18 cellular contexts compared by ENCODE assay signal in genomic region chr12:53486730-53487487, GRCh38. TPM values are rescaled to one million over a fixed set of nuclear protein-coding genes. Genes with fewer than 3 reads are reported as not detected.
DNase-seq lines count a peak whose midpoint lies in the region; ATAC-seq and TF ChIP-seq lines count a peak whose summit lies in the region.
"Had no signal": no experiment of that assay in that cellular context is flagged by ENCODE, and none has a peak within 500 bp of the region (broad histone marks: within the 10 kb centered on the region; RNA-seq: fewer than 3 reads in every experiment).

No MANE protein-coding gene starts in this region.

- no peaks in the 10 kb centered on the region for H3K4me1 Mint-ChIP-seq in activated naive CD4-positive, alpha-beta T cell treated with anti-CD3 and anti-CD28 coated beads, Interleukin-2, amount 10 ng/mL, durations not matched to agents 7 days and 5 days
- H3K4me1 Mint-ChIP-seq in activated naive CD8-positive, alpha-beta T cell (ENCODE audit: low read depth) = peaks cover 7% of the 10 kb centered on the region
- peaks cover 4% of the 10 kb centered on the region for H3K4me1 Mint-ChIP-seq in osteocyte (ENCODE audit: unreplicated experiment)

- no peak for TF ChIP-seq CTCF in osteocyte (IDR thresholded peaks at IDR 0.05)

- no peak overlapping the region for H2AFZ ChIP-seq in mesenchymal stem cell (ENCODE audit: low read depth, low read length)

- no peak overlapping the region for H2BK15ac ChIP-seq in mesenchymal stem cell (ENCODE audit: low read depth, poor library complexity, severe bottlenecking)

- H3K79me1 ChIP-seq in mesenchymal stem cell (replicated peaks; ENCODE audit: low read length, poor library complexity, severe bottlenecking) = peaks cover 17% of the 10 kb centered on the region

- peak overlapping the region; percentile 47 for H4K8ac ChIP-seq in mesenchymal stem cell (ENCODE audit: low read length)

- H2AK5ac ChIP-seq in mesenchymal stem cell (ENCODE audit: low read length, severe bottlenecking) = peak overlapping the region; percentile 74

- peak overlapping the region; percentile 68 to 83 for H3K27ac Mint-ChIP-seq in activated naive CD4-positive, alpha-beta T cell treated with anti-CD3 and anti-CD28 coated beads, Interleukin-2, amount 50 U/mL, for 72 hours
- no peak overlapping the region for H3K27ac Mint-ChIP-seq in activated naive CD4-positive, alpha-beta T cell treated with anti-CD3 and anti-CD28 coated beads, Interleukin-2, amount 10 ng/mL, durations not matched to agents 7 days and 5 days
- H3K27ac Mint-ChIP-seq in activated naive CD8-positive, alpha-beta T cell = peak overlapping the region; percentile 68
- no peak overlapping the region for H3K27ac Mint-ChIP-seq in osteocyte (ENCODE audit: unreplicated experiment)

- WGBS in mesenchymal stem cell = 92% methylated on average over 17 of the region's 17 CpGs

- CTCF ChIA-PET in activated naive CD4-positive, alpha-beta T cell treated with anti-CD3 and anti-CD28 coated beads, Interleukin-2, amount 10 ng/mL, durations not matched to agents 7 days and 5 days (lab: Charles Lee) = interaction anchor here (0.9 kb wide), 1 partner anchor 11 kb away, joined by 5 read pairs; no protein-coding TSS in a partner anchor

- H4K91ac ChIP-seq in mesenchymal stem cell (ENCODE audit: low read length) = peak overlapping the region; percentile 7

- peaks cover 56 to 70% of the 10 kb centered on the region in 2 experiments for H3K36me3 ChIP-seq in mesenchymal stem cell (ENCODE audit: control insufficient read depth in 1 of 2, insufficient read depth in 2 of 2, low read depth in 1 of 2, low read length in 2 of 2)

- no peak overlapping the region for H3K18ac ChIP-seq in mesenchymal stem cell (ENCODE audit: low read depth in 1 of 2, low read length in 2 of 2)

- no peak overlapping the region for H3K27ac ChIP-seq in mesenchymal stem cell (ENCODE audit: low read length, poor library complexity, severe bottlenecking)
- H3K27ac ChIP-seq: coronary artery had no signal

- no peaks in the 10 kb centered on the region for H3K27me3 Mint-ChIP-seq in activated naive CD4-positive, alpha-beta T cell treated with anti-CD3 and anti-CD28 coated beads, Interleukin-2, amount 10 ng/mL, durations not matched to agents 7 days and 5 days
- no peaks in the 10 kb centered on the region for H3K27me3 Mint-ChIP-seq in activated naive CD8-positive, alpha-beta T cell
- H3K27me3 Mint-ChIP-seq in osteocyte (ENCODE audit: unreplicated experiment) = no peaks in the 10 kb centered on the region

- H3K4me2 ChIP-seq in mesenchymal stem cell (ENCODE audit: low read length, poor library complexity, severe bottlenecking) = no peak overlapping the region

- no peak overlapping the region for H3K4ac ChIP-seq in mesenchymal stem cell (ENCODE audit: low read depth in 1 of 2, low read length in 2 of 2)

- no peak overlapping the region for H3K23ac ChIP-seq in mesenchymal stem cell (ENCODE audit: low read length in 2 of 2)

- H3K4me1 ChIP-seq in mesenchymal stem cell (ENCODE audit: control insufficient read depth, insufficient read depth, low read depth, low read length) = peaks cover 22% of the 10 kb centered on the region

- no peak overlapping the region for H3K9ac ChIP-seq in mesenchymal stem cell (ENCODE audit: low read length)

- DNase-seq in activated naive CD4-positive, alpha-beta T cell treated with anti-CD3 and anti-CD28 coated beads, Interleukin-2, amount 50 U/mL, for 72 hours (ENCODE audit: low spot score in 2 of 2) = no peak
- no peak for DNase-seq in activated naive CD4-positive, alpha-beta T cell treated with anti-CD3 and anti-CD28 coated beads, Interleukin-2, amount 10 ng/mL, durations not matched to agents 7 days and 5 days
- DNase-seq in mesenchymal stem cell = no peak
- no peak for DNase-seq in NCI-H128 (lab: John Stamatoyannopoulos, UW; ENCODE audit: unreplicated experiment)
- DNase-seq in RPMI8226 = no peak
- no peak for DNase-seq in osteocyte (ENCODE audit: extremely low spot score, unreplicated experiment)
- DNase-seq: activated CD4-positive, CD25-positive, alpha-beta regulatory T cell treated with anti-CD3 and anti-CD28 coated beads, Interleukin-2, amount 50 U/mL, for 72 hours; aorta; NCI-H1092; NCI-H2171; stimulated activated CD4-positive, alpha-beta T cell treated with anti-CD3 and anti-CD28 coated beads, Interleukin-1b, Interleukin-23, amount 100 ng/mL, for 48 hours had no signal

- no peaks in the 10 kb centered on the region for H3K9me3 Mint-ChIP-seq in activated naive CD4-positive, alpha-beta T cell treated with anti-CD3 and anti-CD28 coated beads, Interleukin-2, amount 50 U/mL, for 72 hours
- H3K9me3 Mint-ChIP-seq in activated naive CD4-positive, alpha-beta T cell treated with anti-CD3 and anti-CD28 coated beads, Interleukin-2, amount 10 ng/mL, durations not matched to agents 7 days and 5 days = no peaks in the 10 kb centered on the region
- no peaks in the 10 kb centered on the region for H3K9me3 Mint-ChIP-seq in activated naive CD8-positive, alpha-beta T cell (ENCODE audit: low read depth)
- H3K9me3 Mint-ChIP-seq in osteocyte (ENCODE audit: unreplicated experiment) = no peaks in the 10 kb centered on the region

- H3K36me3 Mint-ChIP-seq in activated naive CD4-positive, alpha-beta T cell treated with anti-CD3 and anti-CD28 coated beads, Interleukin-2, amount 50 U/mL, for 72 hours = peaks cover 0 to 4% of the 10 kb centered on the region in 2 donors
- peaks cover 30% of the 10 kb centered on the region for H3K36me3 Mint-ChIP-seq in activated naive CD4-positive, alpha-beta T cell treated with anti-CD3 and anti-CD28 coated beads, Interleukin-2, amount 10 ng/mL, durations not matched to agents 7 days and 5 days
- no peaks in the 10 kb centered on the region for H3K36me3 Mint-ChIP-seq in activated naive CD8-positive, alpha-beta T cell
- peaks cover 15% of the 10 kb centered on the region for H3K36me3 Mint-ChIP-seq in osteocyte (ENCODE audit: unreplicated experiment)

- H3K14ac ChIP-seq in mesenchymal stem cell (ENCODE audit: low read length in 2 of 2) = no peak overlapping the region

- no peak overlapping the region for H2BK5ac ChIP-seq in mesenchymal stem cell (ENCODE audit: low read depth, low read length, poor library complexity, severe bottlenecking)

- H2BK120ac ChIP-seq in mesenchymal stem cell (ENCODE audit: low read depth, low read length) = no peak overlapping the region

- H3K4me3 ChIP-seq in mesenchymal stem cell (ENCODE audit: insufficient read depth in 1 of 2, low read depth in 1 of 2, low read length in 2 of 2) = no peak overlapping the region
- H3K4me3 ChIP-seq: coronary artery had no signal

- H3K9me3 ChIP-seq in mesenchymal stem cell (ENCODE audit: control insufficient read depth, low read length) = no peaks in the 10 kb centered on the region

- H2BK12ac ChIP-seq in mesenchymal stem cell (ENCODE audit: low read length in 2 of 2) = no peak overlapping the region

- no peak overlapping the region for H3K4me3 Mint-ChIP-seq in activated naive CD4-positive, alpha-beta T cell treated with anti-CD3 and anti-CD28 coated beads, Interleukin-2, amount 10 ng/mL, durations not matched to agents 7 days and 5 days
- H3K4me3 Mint-ChIP-seq in activated naive CD8-positive, alpha-beta T cell = no peak overlapping the region
- H3K4me3 Mint-ChIP-seq in osteocyte (ENCODE audit: unreplicated experiment) = no peak overlapping the region

- H3K27me3 ChIP-seq in mesenchymal stem cell (ENCODE audit: control insufficient read depth in 1 of 2, insufficient read depth in 1 of 2, low read length in 2 of 2) = no peaks in the 10 kb centered on the region

- ATAC-seq in activated naive CD4-positive, alpha-beta T cell treated with anti-CD3 and anti-CD28 coated beads, Interleukin-2, amount 50 U/mL, for 72 hours = no peak
- no peak for ATAC-seq in HG03159 (IDR thresholded peaks at IDR 0.05; ENCODE audit: unreplicated experiment)

RNA-seq across cellular contexts. Expression of gene MAP3K12, which starts 12.3 kb away (rescaled TPM):
- total RNA-seq in activated naive CD4-positive, alpha-beta T cell treated with anti-CD3 and anti-CD28 coated beads, Interleukin-2, amount 50 U/mL, for 72 hours = 10 to 100 TPM in 1 of 2 donors, 1 to 10 TPM in 1; 9.5 to 21.7 TPM
- 59.4 TPM for polyA plus RNA-seq in mesenchymal stem cell (2013, experiment 1 of 2)
- 61.3 TPM for polyA plus RNA-seq in mesenchymal stem cell (2013, experiment 2 of 2)
- total RNA-seq in osteocyte = 47.7 and 51.8 TPM in 2 replicates

RNA-seq across cellular contexts. Expression of gene TARBP2, which starts 14.2 kb away (rescaled TPM):
- 10 to 100 TPM; 29.9 to 30.4 TPM for total RNA-seq in activated naive CD4-positive, alpha-beta T cell treated with anti-CD3 and anti-CD28 coated beads, Interleukin-2, amount 50 U/mL, for 72 hours
- polyA plus RNA-seq in mesenchymal stem cell (2013, experiment 1 of 2) = 22.2 TPM
- polyA plus RNA-seq in mesenchymal stem cell (2013, experiment 2 of 2) = 24.9 TPM
- total RNA-seq in osteocyte = 33.9 and 38.8 TPM in 2 replicates

RNA-seq across cellular contexts. Expression of gene NPFF, which starts 20.4 kb away (rescaled TPM):
- total RNA-seq in activated naive CD4-positive, alpha-beta T cell treated with anti-CD3 and anti-CD28 coated beads, Interleukin-2, amount 50 U/mL, for 72 hours = not detected
- polyA plus RNA-seq in mesenchymal stem cell (2013, experiment 1 of 2) = 0.25 TPM
- polyA plus RNA-seq in mesenchymal stem cell (2013, experiment 2 of 2) = 0.67 TPM
- total RNA-seq in osteocyte = not detected in 2 replicates
- total RNA-seq: aorta; H4; T-helper 1 cell treated with Interleukin-12 subunit alpha and Interleukin-12 subunit beta and Interleukin-4 antibody, amounts not matched to agents 30 ng/mL and 1 ng/mL, for 36 hours; temporal lobe had no signal
- polyA plus RNA-seq: keratinocyte had no signal

RNA-seq across cellular contexts. Expression of gene PCBP2, which starts 35.0 kb away (rescaled TPM):
- total RNA-seq in activated naive CD4-positive, alpha-beta T cell treated with anti-CD3 and anti-CD28 coated beads, Interleukin-2, amount 50 U/mL, for 72 hours = 1,000 to 10,000 TPM in 1 of 2 donors, 100 to 1,000 TPM in 1; 786 to 1,016 TPM
- polyA plus RNA-seq in mesenchymal stem cell (2013, experiment 1 of 2) = 467 TPM
- 455 TPM for polyA plus RNA-seq in mesenchymal stem cell (2013, experiment 2 of 2)
- total RNA-seq in osteocyte = 984 and 1,015 TPM in 2 replicates

RNA-seq across cellular contexts. Expression of gene PRR13, which starts 45.4 kb away (rescaled TPM):
- 100 to 1,000 TPM; 170 to 226 TPM for total RNA-seq in activated naive CD4-positive, alpha-beta T cell treated with anti-CD3 and anti-CD28 coated beads, Interleukin-2, amount 50 U/mL, for 72 hours
- polyA plus RNA-seq in mesenchymal stem cell (2013, experiment 1 of 2) = 326 TPM
- polyA plus RNA-seq in mesenchymal stem cell (2013, experiment 2 of 2) = 326 TPM
- total RNA-seq in osteocyte = 102 and 105 TPM in 2 replicates

Comparison
In these comparisons a context has a peak if more than half of its experiments do, and no peak if none do; other contexts are left out.
1. H3K27ac Mint-ChIP-seq: peak in activated naive CD4-positive, alpha-beta T cell treated with anti-CD3 and anti-CD28 coated beads, Interleukin-2, amount 50 U/mL, for 72 hours (2 of 2) and activated naive CD8-positive, alpha-beta T cell (single experiment); none in activated naive CD4-positive, alpha-beta T cell treated with anti-CD3 and anti-CD28 coated beads, Interleukin-2, amount 10 ng/mL, durations not matched to agents 7 days and 5 days (single experiment) and osteocyte (single experiment).